ENCODE assay signal across 8 cellular contexts in genomic region chr17:8118769-8119574, GRCh38. TPM values are rescaled to one million over a fixed set of nuclear protein-coding genes. Genes with fewer than 3 reads are reported as not detected.
DNase-seq lines count a peak whose midpoint lies in the region; ATAC-seq and TF ChIP-seq lines count a peak whose summit lies in the region.

No MANE protein-coding gene starts in this region.

- intact Hi-C loops in left ventricle myocardium inferior (cut with micrococcal nuclease), result loop anchor here (2.0 kb wide), 1 partner anchor 104 kb away; no protein-coding TSS in a partner anchor

- H3K4me3 ChIP-seq in HEK293 (ENCODE audit: low read depth, low read length), result peak overlapping the region; percentile 48
- peak overlapping the region; percentile 84 for H3K4me3 ChIP-seq in left ventricle myocardium inferior
- H3K4me3 ChIP-seq in upper lobe of left lung, result peak overlapping the region; percentile 36 to 66 (median 52)

- H3K27me3 Mint-ChIP-seq in T-helper 2 cell treated with Interferon-gamma antibody and Interleukin-4, amounts not matched to agents 5 μg/mL and 100 μg/mL, for 36 hours (ENCODE audit: low read depth), result peaks cover 68% of the 10 kb centered on the region
- H3K27me3 Mint-ChIP-seq in progenitor cell of endocrine pancreas, result peaks cover 69% of the 10 kb centered on the region

- 0 to 1% methylated on average over 21 to 34 of the region's 38 CpGs for WGBS in upper lobe of left lung, 2 donors

- peaks cover 2% of the 10 kb centered on the region for H3K36me3 Mint-ChIP-seq in T-helper 2 cell treated with Interferon-gamma antibody and Interleukin-4, amounts not matched to agents 5 μg/mL and 100 μg/mL, for 36 hours (ENCODE audit: low read depth)
- peaks cover 1% of the 10 kb centered on the region for H3K36me3 Mint-ChIP-seq in progenitor cell of endocrine pancreas (ENCODE audit: insufficient read depth)

- peaks cover 2% of the 10 kb centered on the region for H3K4me1 ChIP-seq in HEK293 (ENCODE audit: control insufficient read depth, insufficient read depth, low read length)
- H3K4me1 ChIP-seq in left ventricle myocardium inferior, result peaks cover 59% of the 10 kb centered on the region
- H3K4me1 ChIP-seq in upper lobe of left lung, result peaks cover 49 to 62% (median 54%) of the 10 kb centered on the region in 4 donors

- TF ChIP-seq POLR2A in upper lobe of left lung (IDR thresholded peaks at IDR 0.05), result peak in 1 of 4 donors; percentile 27

- ATAC-seq in upper lobe of left lung (ENCODE audit: low FRiP score in 2 of 2), result peak; percentile 88 to 91

- peak overlapping the region; percentile 94 for H3K4me3 Mint-ChIP-seq in T-helper 2 cell treated with Interferon-gamma antibody and Interleukin-4, amounts not matched to agents 5 μg/mL and 100 μg/mL, for 36 hours
- peak overlapping the region; percentile 87 for H3K4me3 Mint-ChIP-seq in progenitor cell of endocrine pancreas (ENCODE audit: low read depth)

- H3K27ac ChIP-seq in HEK293 (ENCODE audit: extremely low read depth, low read depth, low read length) (peak overlapping the region; percentile 72), angular gyrus (ENCODE audit: low read depth, low read length) (peak overlapping the region; percentile 90), left ventricle myocardium inferior (replicated peaks) (peak overlapping the region; percentile 85), upper lobe of left lung (peak overlapping the region; percentile 39 to 80 (median 56))

- H3K9me3 ChIP-seq in HEK293 (ENCODE audit: control insufficient read depth, insufficient read depth, low read depth, low read length), result no peaks in the 10 kb centered on the region
- no peaks in the 10 kb centered on the region for H3K9me3 ChIP-seq in left ventricle myocardium inferior (replicated peaks)
- H3K9me3 ChIP-seq in upper lobe of left lung, result no peaks in the 10 kb centered on the region

- no peaks in the 10 kb centered on the region for H3K9me3 Mint-ChIP-seq in T-helper 2 cell treated with Interferon-gamma antibody and Interleukin-4, amounts not matched to agents 5 μg/mL and 100 μg/mL, for 36 hours
- no peaks in the 10 kb centered on the region for H3K9me3 Mint-ChIP-seq in progenitor cell of endocrine pancreas (ENCODE audit: low read depth)

- peak; percentile 76 for DNase-seq in DMS79 (lab: John Stamatoyannopoulos, UW)
- DNase-seq in NCI-H1436 (lab: John Stamatoyannopoulos, UW), result peak; percentile 84
- peak; percentile 84 for DNase-seq in T-helper 2 cell treated with Interferon-gamma antibody and Interleukin-4, amounts not matched to agents 5 μg/mL and 100 μg/mL, for 36 hours (ENCODE audit: low spot score)
- peak; percentile 91 for DNase-seq in left ventricle myocardium inferior
- peak; percentile 85 for DNase-seq in progenitor cell of endocrine pancreas (ENCODE audit: low spot score, unreplicated experiment)
- DNase-seq in upper lobe of left lung, result peak; percentile 90 to 98

- CTCF ChIA-PET in HEK293 (lab: Yijun Ruan, JAX), result interaction anchor here (0.5 to 3.5 kb wide), 51 partner anchors 10 to 663 kb away, joined by 3 to 81 read pairs (median 5); partner anchors contain the start of genes ALOX12B, AURKB, CTC1 and TP53

- TF ChIP-seq CTCF in HEK293 (tag by site-specific recombination; IDR thresholded peaks at IDR 0.05), result peak; percentile 90
- peak; percentile 94 for TF ChIP-seq CTCF in left ventricle myocardium inferior (IDR thresholded peaks at IDR 0.05; ENCODE audit: borderline replicate concordance)
- TF ChIP-seq CTCF in progenitor cell of endocrine pancreas (IDR thresholded peaks at IDR 0.05; ENCODE audit: unreplicated experiment), result peak; percentile 86
- peak; percentile 83 to 89 (median 85) for TF ChIP-seq CTCF in upper lobe of left lung (IDR thresholded peaks at IDR 0.05)

- peaks cover 62% of the 10 kb centered on the region for H3K27me3 ChIP-seq in left ventricle myocardium inferior (ENCODE audit: low read depth)
- H3K27me3 ChIP-seq in upper lobe of left lung, result peaks cover 0 to 39% (median 24%) of the 10 kb centered on the region in 4 donors

- POLR2A ChIA-PET in HEK293 (lab: Yijun Ruan, JAX), result interaction anchor here (0.6 to 3.5 kb wide), 19 partner anchors 8 to 467 kb away, joined by 3 to 32 read pairs (median 7); partner anchors contain the start of genes AURKB, BORCS6, CTC1 and PFAS

- H3K36me3 ChIP-seq in HEK293 (ENCODE audit: control insufficient read depth in 2 of 2, insufficient read depth in 1 of 2, low read length in 2 of 2) (no peaks in the 10 kb centered on the region), left ventricle myocardium inferior (no peaks in the 10 kb centered on the region), upper lobe of left lung (no peaks in the 10 kb centered on the region)

- no peak for TF ChIP-seq EP300 in upper lobe of left lung (IDR thresholded peaks at IDR 0.05)

- peaks cover 46% of the 10 kb centered on the region for H3K4me1 Mint-ChIP-seq in T-helper 2 cell treated with Interferon-gamma antibody and Interleukin-4, amounts not matched to agents 5 μg/mL and 100 μg/mL, for 36 hours (ENCODE audit: low read depth)
- H3K4me1 Mint-ChIP-seq in progenitor cell of endocrine pancreas (ENCODE audit: low read depth), result peaks cover 24% of the 10 kb centered on the region

- peak overlapping the region; percentile 93 for H3K27ac Mint-ChIP-seq in T-helper 2 cell treated with Interferon-gamma antibody and Interleukin-4, amounts not matched to agents 5 μg/mL and 100 μg/mL, for 36 hours
- peak overlapping the region; percentile 99 for H3K27ac Mint-ChIP-seq in progenitor cell of endocrine pancreas

TF ChIP-seq in HEK293, 187 proteins besides CTCF, POLR2A, EP300 and RAD21 (continues in another document):
- TF ChIP-seq, protein P1, sequence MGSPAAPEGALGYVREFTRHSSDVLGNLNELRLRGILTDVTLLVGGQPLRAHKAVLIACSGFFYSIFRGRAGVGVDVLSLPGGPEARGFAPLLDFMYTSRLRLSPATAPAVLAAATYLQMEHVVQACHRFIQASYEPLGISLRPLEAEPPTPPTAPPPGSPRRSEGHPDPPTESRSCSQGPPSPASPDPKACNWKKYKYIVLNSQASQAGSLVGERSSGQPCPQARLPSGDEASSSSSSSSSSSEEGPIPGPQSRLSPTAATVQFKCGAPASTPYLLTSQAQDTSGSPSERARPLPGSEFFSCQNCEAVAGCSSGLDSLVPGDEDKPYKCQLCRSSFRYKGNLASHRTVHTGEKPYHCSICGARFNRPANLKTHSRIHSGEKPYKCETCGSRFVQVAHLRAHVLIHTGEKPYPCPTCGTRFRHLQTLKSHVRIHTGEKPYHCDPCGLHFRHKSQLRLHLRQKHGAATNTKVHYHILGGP (tag by site-specific recombination; IDR thresholded peaks at IDR 0.05), result no peak
- TF ChIP-seq ZNF175 (tag by site-specific recombination; IDR thresholded peaks at IDR 0.05) (no peak), ZNF2 (tag by site-specific recombination; IDR thresholded peaks at IDR 0.05) (peak; percentile 94), EGR2 (tag by site-specific recombination; IDR thresholded peaks at IDR 0.05; ENCODE audit: low read depth) (no peak), ZNF571 (tag by site-specific recombination; IDR thresholded peaks at IDR 0.05) (no peak), ZNF624 (tag by site-specific recombination; IDR thresholded peaks at IDR 0.05) (no peak), ZNF544 (tag by site-specific recombination; IDR thresholded peaks at IDR 0.05) (no peak), ZNF610 (tag by site-specific recombination; IDR thresholded peaks at IDR 0.05; ENCODE audit: borderline replicate concordance) (no peak), ZNF112 (tag by site-specific recombination; IDR thresholded peaks at IDR 0.05) (no peak), ZNF138 (tag by site-specific recombination; IDR thresholded peaks at IDR 0.05; ENCODE audit: borderline replicate concordance) (no peak), ZNF664 (tag by site-specific recombination; IDR thresholded peaks at IDR 0.05) (no peak), HOXC10 (CRISPR knock-in tag; IDR thresholded peaks at IDR 0.05) (no peak), ZNF274 (IDR thresholded peaks at IDR 0.05; ENCODE audit: low read length) (no peak), ZNF274 (tag by site-specific recombination; IDR thresholded peaks at IDR 0.05; ENCODE audit: borderline replicate concordance) (no peak)

RNA-seq across cellular contexts. Expression of gene ALOXE3, which starts 0.7 kb away (rescaled TPM):
- total RNA-seq in left ventricle myocardium inferior (not detected), progenitor cell of endocrine pancreas (not detected in 2 replicates), upper lobe of left lung (not detected)

RNA-seq across cellular contexts. Expression of gene HES7, which starts 4.9 kb away (rescaled TPM):
- not detected for total RNA-seq in left ventricle myocardium inferior
- 0.47 TPM in 1 of 2 replicates, not detected in the other for total RNA-seq in progenitor cell of endocrine pancreas
- total RNA-seq in upper lobe of left lung, result 1 to 10 TPM in 1 of 6 donors, not detected in 5; 4.9 TPM

RNA-seq across cellular contexts. Expression of gene ALOX12B, which starts 31.5 kb away (rescaled TPM):
- not detected for total RNA-seq in left ventricle myocardium inferior
- 0.41 and 0.60 TPM in 2 replicates for total RNA-seq in progenitor cell of endocrine pancreas
- not detected for total RNA-seq in upper lobe of left lung

RNA-seq across cellular contexts. Expression of gene PER1, which starts 33.2 kb away (rescaled TPM):
- 109 TPM for total RNA-seq in left ventricle myocardium inferior
- total RNA-seq in progenitor cell of endocrine pancreas, result 37.2 and 40.8 TPM in 2 replicates
- total RNA-seq in upper lobe of left lung, result 100 to 1,000 TPM; 112 to 358 (median 288) TPM

RNA-seq across cellular contexts. Expression of gene VAMP2, which starts 43.8 kb away (rescaled TPM):
- 59.6 TPM for total RNA-seq in left ventricle myocardium inferior
- 46.4 and 48.1 TPM in 2 replicates for total RNA-seq in progenitor cell of endocrine pancreas
- 10 to 100 TPM; 27.2 to 75.8 (median 49.8) TPM for total RNA-seq in upper lobe of left lung

Comparison
In these comparisons a context has a peak if more than half of its experiments do, and no peak if none do; other contexts are left out.
1. Peak in every context shown above with its lines: DNase-seq, ATAC-seq, H3K4me3 ChIP-seq and H3K27ac ChIP-seq.